9 cellular contexts compared by ENCODE assay signal in the genomic region with DNA sequence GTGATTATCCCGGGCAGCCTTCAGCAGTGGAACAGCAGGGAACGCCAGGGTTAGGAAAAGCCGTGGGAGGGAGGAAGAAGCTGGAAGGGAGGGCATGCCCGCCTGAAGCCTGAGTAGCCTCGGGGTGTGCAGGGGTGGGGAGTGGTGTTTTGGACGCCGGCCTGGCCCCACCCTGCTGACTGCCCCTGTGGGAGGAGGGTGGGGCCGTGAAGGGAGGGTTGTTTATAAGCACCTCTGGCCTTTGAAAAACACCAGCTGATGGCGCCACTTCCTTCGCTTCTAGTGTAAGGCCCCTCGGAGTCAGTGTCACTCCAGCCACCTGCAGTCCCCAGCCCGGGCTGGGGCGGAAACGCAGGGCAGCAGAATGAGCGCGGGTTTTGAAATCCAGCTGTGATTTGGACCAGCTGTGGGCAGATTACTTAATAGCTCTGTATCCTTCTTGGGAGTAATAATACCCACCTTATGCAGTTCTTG. TPM values are rescaled to one million over a fixed set of nuclear protein-coding genes. Genes with fewer than 3 reads are reported as not detected.
A peak's percentile ranks its signal among the peaks of the same experiment; 100 is the strongest.
DNase-seq lines count a peak whose midpoint lies in the region; ATAC-seq, FAIRE-seq and TF ChIP-seq lines count a peak whose summit lies in the region.
"Had no signal": no experiment of that assay in that cellular context is flagged by ENCODE, and none has a peak within 500 bp of the region (broad histone marks: within the 10 kb centered on the region; RNA-seq: fewer than 3 reads in every experiment).

No MANE protein-coding gene starts in this region.

- H3K9ac ChIP-seq in colonic mucosa (ENCODE audit: low read depth in 2 of 2, low read length in 2 of 2) (peak overlapping the region in 1 of 2 donors; percentile 24), HepG2 (ENCODE audit: insufficient read depth, low read depth, low read length) (no peak overlapping the region)
- H3K9ac ChIP-seq: BLaER1 treated with 17β-estradiol and CSF1 and Interleukin-3, amounts not matched to agents 10 nM and 100 nM had no signal

- H3K27me3 ChIP-seq in colonic mucosa: no peaks in the 10 kb centered on the region
- peaks cover 1 to 32% of the 10 kb centered on the region in 2 experiments; a peak in 2 of 5 replicates for H3K27me3 ChIP-seq in HepG2 (ENCODE audit: control insufficient read depth in 1 of 2, insufficient read depth in 2 of 2, low read length in 2 of 2)
- H3K27me3 ChIP-seq: BLaER1 treated with 17β-estradiol and CSF1 and Interleukin-3, amounts not matched to agents 10 nM and 100 nM had no signal

- no peaks in the 10 kb centered on the region for H3K79me2 ChIP-seq in HepG2 (ENCODE audit: insufficient read depth, low read length)

- H3K4me3 ChIP-seq in colonic mucosa (no peak overlapping the region), HepG2 (replicated peaks in 1 of 3; ENCODE audit: insufficient read depth in 1 of 3, low read depth in 2 of 3, low read length in 3 of 3) (no peak overlapping the region)
- H3K4me3 ChIP-seq: BLaER1 treated with 17β-estradiol and CSF1 and Interleukin-3, amounts not matched to agents 10 nM and 100 nM had no signal

- no peak overlapping the region for H3K4me2 ChIP-seq in HepG2 (ENCODE audit: low read depth, low read length)
- H3K4me2 ChIP-seq: BLaER1 treated with 17β-estradiol and CSF1 and Interleukin-3, amounts not matched to agents 10 nM and 100 nM had no signal

- ATAC-seq in HepG2 (peak; percentile 45), GM21723 (IDR thresholded peaks at IDR 0.05; ENCODE audit: unreplicated experiment) (no peak), natural killer cell (no peak)

- TF ChIP-seq POLR2A in HepG2 (IDR thresholded peaks at IDR 0.05; ENCODE audit: insufficient read depth in 1 of 2, low read depth in 2 of 2, low read length in 2 of 2) (no peak), GM12891 (IDR thresholded peaks at IDR 0.05; ENCODE audit: low read depth, low read length) (no peak)

- H3K4me3 Mint-ChIP-seq in natural killer cell: no peak overlapping the region

- BruUV-seq in HepG2 (replicated peaks; lab: Mats Ljungman, UMichigan): no TSS peak

- no peak for TF ChIP-seq CTCF in colonic mucosa (IDR thresholded peaks at IDR 0.05)
- no peak for TF ChIP-seq CTCF in HepG2 (CRISPR knock-in tag; IDR thresholded peaks at IDR 0.05)
- TF ChIP-seq CTCF in natural killer cell (IDR thresholded peaks at IDR 0.05): no peak

- H3K4me1 Mint-ChIP-seq in natural killer cell: no peaks in the 10 kb centered on the region

- intact Hi-C loops in colonic mucosa (cut with DNase I) (no loop called here), HepG2 (cut with micrococcal nuclease; ENCODE audit: unreplicated experiment) (no loop called here), natural killer cell (cut with micrococcal nuclease) (no loop called here)

- no peaks in the 10 kb centered on the region for H3K36me3 ChIP-seq in colonic mucosa
- H3K36me3 ChIP-seq in HepG2 (replicated peaks in 1 of 2; ENCODE audit: control insufficient read depth in 1 of 2, insufficient read depth in 2 of 2, low read length in 2 of 2): no peaks in the 10 kb centered on the region
- H3K36me3 ChIP-seq: BLaER1 treated with 17β-estradiol and CSF1 and Interleukin-3, amounts not matched to agents 10 nM and 100 nM had no signal

- peaks cover 9 to 24% of the 10 kb centered on the region in 2 donors for H3K27me3 Mint-ChIP-seq in natural killer cell (ENCODE audit: low read depth in 2 of 2)

- H3K27ac ChIP-seq in colonic mucosa: no peak overlapping the region
- no peak overlapping the region for H3K27ac ChIP-seq in HepG2 (ENCODE audit: extremely low read length, insufficient read depth, low read length)
- H3K27ac ChIP-seq: BLaER1 treated with 17β-estradiol and CSF1 and Interleukin-3, amounts not matched to agents 10 nM and 100 nM had no signal

- no peaks in the 10 kb centered on the region for H3K9me3 Mint-ChIP-seq in natural killer cell

- no peak for TF ChIP-seq RAD21 in HepG2 (CRISPR knock-in tag; IDR thresholded peaks at IDR 0.05)

- in situ Hi-C loops in HepG2 (cut with HindIII; ENCODE audit: extremely low pct_ligation_motif_present, low pct_unique_long_range_greater_than_20kb): no loop called here

- POLR2A ChIA-PET in HepG2 (lab: Yijun Ruan, JAX): no interaction called here

- no peaks in the 10 kb centered on the region for H3K36me3 Mint-ChIP-seq in natural killer cell

- FAIRE-seq in HepG2 (lab: Jason Lieb, UNC): no peak
- FAIRE-seq in GM12891 (lab: Jason Lieb, UNC): no peak

- TF ChIP-seq EP300 in HepG2 (IDR thresholded peaks at IDR 0.05; ENCODE audit: low read depth in 2 of 2, low read length in 2 of 2) (no peak), HepG2 (CRISPR knock-in tag; IDR thresholded peaks at IDR 0.05; ENCODE audit: borderline replicate concordance) (no peak)

- peaks cover 5% of the 10 kb centered on the region for H3K4me1 ChIP-seq in colonic mucosa
- no peaks in the 10 kb centered on the region for H3K4me1 ChIP-seq in HepG2 (ENCODE audit: insufficient read depth, low read length)

- H2AFZ ChIP-seq in HepG2 (ENCODE audit: low read length): no peak overlapping the region

- 36% methylated on average over 16 of the region's 16 CpGs for WGBS in HepG2 (ENCODE audit: low lambda C conversion rate)

- DNase-seq in NCI-H82 (lab: John Stamatoyannopoulos, UW): peak; percentile 9
- DNase-seq in NCI-H82 treated with DMSO at 0.1 percent for 48 hours (lab: John Stamatoyannopoulos, UW; ENCODE audit: unreplicated experiment): no peak
- peak; percentile 72 for DNase-seq in colonic mucosa
- no peak for DNase-seq in HepG2 (ENCODE audit: low spot score)
- peak; percentile 59 for DNase-seq in ureter (ENCODE audit: low spot score)
- no peak for DNase-seq in GM12891 (ENCODE audit: insufficient read length, low spot score)
- DNase-seq in natural killer cell: no peak

- H4K20me1 ChIP-seq in HepG2 (ENCODE audit: insufficient read depth, low read length): no peaks in the 10 kb centered on the region
- H4K20me1 ChIP-seq: BLaER1 treated with 17β-estradiol and CSF1 and Interleukin-3, amounts not matched to agents 10 nM and 100 nM had no signal

- CTCF ChIA-PET in HepG2 (lab: Yijun Ruan, JAX; ENCODE audit: low intra/inter-chr PET ratio, low total read pairs): no interaction called here

- no peak overlapping the region for H3K27ac Mint-ChIP-seq in natural killer cell

- no peaks in the 10 kb centered on the region for H3K9me3 ChIP-seq in colonic mucosa
- H3K9me3 ChIP-seq in HepG2 (ENCODE audit: low read length): no peaks in the 10 kb centered on the region

TF ChIP-seq in HepG2, 621 proteins besides CTCF, POLR2A, EP300 and RAD21 (continues in another document):
- TF ChIP-seq PHF20 (CRISPR knock-in tag; IDR thresholded peaks at IDR 0.05) (no peak), AGO1 (IDR thresholded peaks at IDR 0.05; ENCODE audit: low read depth, low read length, poor library complexity, severe bottlenecking) (no peak), HNF4G (IDR thresholded peaks at IDR 0.05; ENCODE audit: borderline replicate concordance, low read depth, low read length) (no peak), HNF4G (CRISPR knock-in tag; IDR thresholded peaks at IDR 0.05; ENCODE audit: borderline replicate concordance, low read depth) (no peak), SMYD3 (CRISPR knock-in tag; IDR thresholded peaks at IDR 0.05) (no peak), PHB2 (IDR thresholded peaks at IDR 0.05; ENCODE audit: partially characterized antibody) (no peak), ZNF274 (CRISPR knock-in tag; IDR thresholded peaks at IDR 0.05) (no peak), ZBTB42 (CRISPR knock-in tag; IDR thresholded peaks at IDR 0.05) (no peak), ARHGAP35 (CRISPR knock-in tag; IDR thresholded peaks at IDR 0.05; ENCODE audit: borderline replicate concordance) (no peak)

TF ChIP-seq in GM12891, 5 proteins besides CTCF, POLR2A, EP300 and RAD21:
- TF ChIP-seq POU2F2 (IDR thresholded peaks at IDR 0.05; ENCODE audit: low read depth, low read length): no peak
- TF ChIP-seq POLR2AphosphoS5 (IDR thresholded peaks at IDR 0.05; ENCODE audit: low read depth, low read length): no peak
- no peak for TF ChIP-seq SPI1 (IDR thresholded peaks at IDR 0.05; ENCODE audit: low read depth, low read length)
- no peak for TF ChIP-seq PAX5 (IDR thresholded peaks at IDR 0.05; ENCODE audit: insufficient read depth, low read length, severe bottlenecking)
- no peak for TF ChIP-seq TAF1 (IDR thresholded peaks at IDR 0.05; ENCODE audit: low read depth, low read length)

RNA-seq across cellular contexts. Expression of gene BMP6, which starts 52.8 kb away (rescaled TPM):
- total RNA-seq in colonic mucosa (1 to 10 TPM in 1 of 2 donors, under 1 TPM in 1; 0.62 to 2.1 TPM), HepG2 (2016; rRNA removed; fragmentation: Illumina TruSeq; extraction: Trizol) (0.09 TPM in 1 of 2 replicates, not detected in the other), ureter (1.8 TPM), natural killer cell (1 to 10 TPM in 1 of 3 donors, under 1 TPM in 2; 0.25 to 2.6 (median 0.73) TPM)
- not detected in 2 replicates for total RNA-seq in HepG2 (2016; cell fraction: cytosol; rRNA removed; fragmentation: Illumina TruSeq; extraction: Trizol; ENCODE audit: low read depth)
- not detected in 2 replicates for total RNA-seq in HepG2 (2016; cell fraction: insoluble cytoplasmic fraction; rRNA removed; fragmentation: Illumina TruSeq; extraction: Trizol)
- not detected in 2 replicates for total RNA-seq in HepG2 (2016; cell fraction: membrane; rRNA removed; fragmentation: Illumina TruSeq; extraction: Trizol)
- not detected in 2 replicates for total RNA-seq in HepG2 (2016; cell fraction: nucleus; rRNA removed; fragmentation: Illumina TruSeq; extraction: Trizol)
- 0.14 and 0.18 TPM in 2 replicates for polyA plus RNA-seq in HepG2 (2011; rRNA removed)
- polyA plus RNA-seq in HepG2 (2011; cell fraction: cytosol; rRNA removed): 0.11 and 0.17 TPM in 2 replicates
- polyA plus RNA-seq in HepG2 (2011; cell fraction: nucleus; rRNA removed): 0.10 and 0.13 TPM in 2 replicates
- polyA plus RNA-seq in HepG2 (2012): 0.07 and 0.41 TPM in 2 replicates
- polyA plus RNA-seq in HepG2 (2016; cell fraction: cytosol; fragmentation: Illumina TruSeq; extraction: Trizol; ENCODE audit: low read depth): not detected in 2 replicates
- not detected in 2 replicates for polyA plus RNA-seq in HepG2 (2016; cell fraction: insoluble cytoplasmic fraction; fragmentation: Illumina TruSeq; extraction: Trizol; ENCODE audit: low read depth)
- not detected in 2 replicates for polyA plus RNA-seq in HepG2 (2016; cell fraction: membrane; fragmentation: Illumina TruSeq; extraction: Trizol; ENCODE audit: low read depth)
- not detected in 2 replicates for polyA plus RNA-seq in HepG2 (2016; cell fraction: nucleus; fragmentation: Illumina TruSeq; extraction: Trizol; ENCODE audit: insufficient read depth, low read depth)
- polyA minus RNA-seq in HepG2 (2011; rRNA and poly(A)+ RNA removed; ENCODE audit: low replicate concordance): 0.54 and 62.0 TPM in 2 replicates
- polyA minus RNA-seq in HepG2 (2011; cell fraction: cytosol; rRNA and poly(A)+ RNA removed): 0.30 and 0.35 TPM in 2 replicates
- 0.25 and 0.39 TPM in 2 replicates for polyA minus RNA-seq in HepG2 (2011; cell fraction: nucleus; rRNA and poly(A)+ RNA removed)
- polyA plus RNA-seq in GM12891 (2012; ENCODE audit: low read depth, missing spikeins): 0.13 TPM

Comparison
In these comparisons a context has a peak if more than half of its experiments do, and no peak if none do; other contexts are left out.
1. DNase-seq: peak in NCI-H82 (single experiment), colonic mucosa (single experiment) and ureter (single experiment); none in NCI-H82 treated with DMSO at 0.1 percent for 48 hours (single experiment), HepG2 (single experiment), GM12891 (single experiment) and natural killer cell (single experiment).